17 cellular contexts compared by ENCODE assay signal in genomic region chr15:95469601-95470000, GRCh38.
"Had no signal": no experiment of that assay in that cellular context is flagged by ENCODE, and none has a peak within 500 bp of the region (broad histone marks: within the 10 kb centered on the region; RNA-seq: fewer than 3 reads in every experiment).

No MANE protein-coding gene starts in this region.

- H3K27me3 ChIP-seq: left lung, suprapubic skin had no signal

- H3K36me3 ChIP-seq: left lung, suprapubic skin had no signal

- H3K27ac ChIP-seq: epithelial cell of prostate, left lung, suprapubic skin had no signal

- H3K27ac Mint-ChIP-seq: activated CD4-positive, alpha-beta T cell treated with anti-CD3 and anti-CD28 coated beads, Interleukin-2, amount 10 ng/mL, durations not matched to agents 7 days and 5 days; activated CD8-positive, alpha-beta T cell treated with anti-CD3 and anti-CD28 coated beads, Interleukin-2, amount 10 ng/mL, durations not matched to agents 7 days and 5 days; activated naive CD4-positive, alpha-beta T cell treated with anti-CD3 and anti-CD28 coated beads for 36 hours; activated T-cell treated with anti-CD3 and anti-CD28 coated beads, Interleukin-2, amount 50 U/mL, for 24 hours; activated T-helper 2 cell treated with anti-CD3 and anti-CD28 coated beads, Interferon-gamma antibody, Interleukin-2, Interleukin-4, amounts not matched to agents 10 μg/mL and 5 μg/mL and 100 μg/mL, durations not matched to agents 14 hours and 24 hours and 36 hours; naive B cell; stimulated activated naive CD8-positive, alpha-beta T cell treated with anti-CD3 and anti-CD28 coated beads, Interleukin-15, amount 100 ng/mL, for 72 hours had no signal

- H3K4me1 Mint-ChIP-seq: activated CD4-positive, alpha-beta T cell treated with anti-CD3 and anti-CD28 coated beads, Interleukin-2, amount 10 ng/mL, durations not matched to agents 7 days and 5 days; naive B cell; stimulated activated naive CD8-positive, alpha-beta T cell treated with anti-CD3 and anti-CD28 coated beads, Interleukin-15, amount 100 ng/mL, for 72 hours had no signal

- H3K4me1 ChIP-seq: suprapubic skin had no signal

- DNase-seq: activated CD4-positive, alpha-beta T cell treated with anti-CD3 and anti-CD28 coated beads, Interleukin-2, amount 10 ng/mL, durations not matched to agents 7 days and 5 days; activated CD8-positive, alpha-beta T cell treated with anti-CD3 and anti-CD28 coated beads, Interleukin-2, amount 10 ng/mL, durations not matched to agents 7 days and 5 days; activated naive CD4-positive, alpha-beta T cell treated with anti-CD3 and anti-CD28 coated beads for 36 hours; activated T-cell treated with anti-CD3 and anti-CD28 coated beads, Interleukin-2, amount 50 U/mL, for 24 hours; dermis blood vessel endothelial cell; effector memory CD4-positive, alpha-beta T cell; foreskin melanocyte; glutamatergic neuron; left lung; naive B cell; stimulated activated CD4-positive, alpha-beta T cell treated with anti-CD3 and anti-CD28 coated beads, Interleukin-2, amount 100 ng/mL, for 48 hours; stimulated activated naive CD8-positive, alpha-beta T cell treated with anti-CD3 and anti-CD28 coated beads, Interleukin-15, amount 100 ng/mL, for 72 hours; T-helper 1 cell; T1000 had no signal

- H3K9me3 ChIP-seq: left lung, suprapubic skin had no signal

- H3K4me3 Mint-ChIP-seq: activated CD4-positive, alpha-beta T cell treated with anti-CD3 and anti-CD28 coated beads, Interleukin-2, amount 10 ng/mL, durations not matched to agents 7 days and 5 days; activated CD8-positive, alpha-beta T cell treated with anti-CD3 and anti-CD28 coated beads, Interleukin-2, amount 10 ng/mL, durations not matched to agents 7 days and 5 days; activated naive CD4-positive, alpha-beta T cell treated with anti-CD3 and anti-CD28 coated beads for 36 hours; activated T-cell treated with anti-CD3 and anti-CD28 coated beads, Interleukin-2, amount 50 U/mL, for 24 hours; naive B cell; stimulated activated naive CD8-positive, alpha-beta T cell treated with anti-CD3 and anti-CD28 coated beads, Interleukin-15, amount 100 ng/mL, for 72 hours had no signal

- H3K36me3 Mint-ChIP-seq: naive B cell had no signal

- ATAC-seq: activated CD8-positive, alpha-beta T cell treated with anti-CD3 and anti-CD28 coated beads, Interleukin-2, amount 10 ng/mL, durations not matched to agents 7 days and 5 days; left lung; stimulated activated naive CD8-positive, alpha-beta T cell treated with anti-CD3 and anti-CD28 coated beads, Interleukin-15, amount 100 ng/mL, for 72 hours had no signal

- H3K4me3 ChIP-seq: left lung, suprapubic skin had no signal

- H3K9me3 Mint-ChIP-seq: activated CD4-positive, alpha-beta T cell treated with anti-CD3 and anti-CD28 coated beads, Interleukin-2, amount 10 ng/mL, durations not matched to agents 7 days and 5 days; activated naive CD4-positive, alpha-beta T cell treated with anti-CD3 and anti-CD28 coated beads for 36 hours; activated T-cell treated with anti-CD3 and anti-CD28 coated beads, Interleukin-2, amount 50 U/mL, for 24 hours; stimulated activated naive CD8-positive, alpha-beta T cell treated with anti-CD3 and anti-CD28 coated beads, Interleukin-15, amount 100 ng/mL, for 72 hours had no signal
